ENCODE assay signal across 8 cellular contexts in the genomic region with DNA sequence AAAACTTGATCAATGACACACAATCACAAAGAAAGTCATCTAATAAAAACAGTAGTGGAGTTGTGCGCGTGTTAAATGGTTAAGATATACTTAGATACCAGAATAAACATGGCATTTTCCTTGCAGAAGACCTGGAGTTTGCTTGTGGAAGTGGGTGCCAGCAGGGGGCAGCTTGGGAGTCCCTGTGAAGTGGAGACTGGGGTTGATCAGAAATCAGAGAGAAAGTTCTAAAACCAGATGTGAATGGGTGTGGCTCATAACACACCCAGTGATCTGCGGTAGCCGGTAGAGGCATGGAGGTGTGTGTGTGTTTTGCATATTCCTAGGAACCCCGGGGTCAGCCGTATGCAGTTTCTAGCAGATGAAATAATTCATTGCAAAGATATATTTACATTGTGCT.
A peak's percentile ranks its signal among the peaks of the same experiment; 100 is the strongest.
DNase-seq lines count a peak whose midpoint lies in the region; ATAC-seq and TF ChIP-seq lines count a peak whose summit lies in the region.

No MANE protein-coding gene starts in this region.

- CTCF ChIA-PET in activated CD8-positive, alpha-beta memory T cell treated with anti-CD3 and anti-CD28 coated beads, Interleukin-2, amount 10 ng/mL, durations not matched to agents 7 days and 5 days (lab: Charles Lee): interaction anchor here (6.2 kb wide), 1 partner anchor 300 kb away, joined by 42 read pairs; a partner anchor contains a TSS

- H3K27me3 ChIP-seq in fibroblast of lung (ENCODE audit: control insufficient read depth, insufficient read depth, low read length) (no peaks in the 10 kb centered on the region), spleen (replicated peaks in 1 of 7) (no peaks in the 10 kb centered on the region)

- H3K9me3 ChIP-seq in fibroblast of lung (ENCODE audit: control insufficient read depth, insufficient read depth, low read depth, low read length) (no peaks in the 10 kb centered on the region), spleen (peaks cover 0 to 3% (median 0%) of the 10 kb centered on the region in 8 donors)

- peak; percentile 70 for ATAC-seq in activated CD8-positive, alpha-beta memory T cell treated with anti-CD3 and anti-CD28 coated beads, Interleukin-2, amount 10 ng/mL, durations not matched to agents 7 days and 5 days
- no peak for ATAC-seq in HG02852 (IDR thresholded peaks at IDR 0.05; ENCODE audit: unreplicated experiment)

- no peaks in the 10 kb centered on the region for H3K79me2 ChIP-seq in fibroblast of lung (ENCODE audit: control insufficient read depth, insufficient read depth, low read length)

- H3K36me3 ChIP-seq in fibroblast of lung (ENCODE audit: control insufficient read depth, insufficient read depth, low read length) (no peaks in the 10 kb centered on the region), spleen (no peaks in the 10 kb centered on the region)

- H3K36me3 Mint-ChIP-seq in activated CD8-positive, alpha-beta memory T cell treated with anti-CD3 and anti-CD28 coated beads, Interleukin-2, amount 10 ng/mL, durations not matched to agents 7 days and 5 days: no peaks in the 10 kb centered on the region

- H3K4me2 ChIP-seq in fibroblast of lung (ENCODE audit: extremely low read depth, insufficient read depth, low read length): no peak overlapping the region

- no peak overlapping the region for H3K27ac ChIP-seq in fibroblast of lung (ENCODE audit: insufficient read depth, low read length)
- H3K27ac ChIP-seq in spleen: no peak overlapping the region

- TF ChIP-seq POLR2A in spleen (IDR thresholded peaks at IDR 0.05): no peak

- no peak overlapping the region for H3K4me3 Mint-ChIP-seq in activated CD8-positive, alpha-beta memory T cell treated with anti-CD3 and anti-CD28 coated beads, Interleukin-2, amount 10 ng/mL, durations not matched to agents 7 days and 5 days

- DNase-seq in AG08396 (ENCODE audit: low spot score): peak; percentile 41
- DNase-seq in LHCN-M2 (ENCODE audit: low read depth): peak; percentile 43
- DNase-seq in activated CD8-positive, alpha-beta memory T cell treated with anti-CD3 and anti-CD28 coated beads, Interleukin-2, amount 10 ng/mL, durations not matched to agents 7 days and 5 days: peak; percentile 67
- peak; percentile 14 to 89 for DNase-seq in fibroblast of lung (ENCODE audit: low read depth in 2 of 2)
- DNase-seq in spleen: peak; percentile 81
- DNase-seq in GOT3 (lab: John Stamatoyannopoulos, UW): no peak
- no peak for DNase-seq in SHP77 (lab: John Stamatoyannopoulos, UW)

- H3K9me3 Mint-ChIP-seq in activated CD8-positive, alpha-beta memory T cell treated with anti-CD3 and anti-CD28 coated beads, Interleukin-2, amount 10 ng/mL, durations not matched to agents 7 days and 5 days (ENCODE audit: low read depth): peaks cover 2% of the 10 kb centered on the region

- H3K27me3 Mint-ChIP-seq in activated CD8-positive, alpha-beta memory T cell treated with anti-CD3 and anti-CD28 coated beads, Interleukin-2, amount 10 ng/mL, durations not matched to agents 7 days and 5 days: no peaks in the 10 kb centered on the region

- no peak overlapping the region for H3K9ac ChIP-seq in fibroblast of lung (ENCODE audit: insufficient read depth, low read length)

- H3K27ac Mint-ChIP-seq in activated CD8-positive, alpha-beta memory T cell treated with anti-CD3 and anti-CD28 coated beads, Interleukin-2, amount 10 ng/mL, durations not matched to agents 7 days and 5 days: no peak overlapping the region

- H2AFZ ChIP-seq in fibroblast of lung (ENCODE audit: low read length): no peak overlapping the region

- 55 to 65% (median 63%) methylated on average over 6 of the region's 6 CpGs for WGBS in spleen, 5 donors

- TF ChIP-seq CTCF in fibroblast of lung (conservative IDR thresholded peaks at IDR 0.05 in 1 of 2, IDR thresholded peaks at IDR 0.05 in 1 of 2; ENCODE audit: low read depth in 1 of 2, low read length in 2 of 2): peak; percentile 65 to 79
- peak in 8 of 11 experiments; percentile 17 to 54 (median 49) for TF ChIP-seq CTCF in spleen (IDR thresholded peaks at IDR 0.05 in 8 of 11, conservative IDR thresholded peaks at IDR 0.05 in 3 of 11)

- H4K20me1 ChIP-seq in fibroblast of lung (ENCODE audit: control insufficient read depth, extremely low read depth, insufficient read depth, low read length): no peaks in the 10 kb centered on the region

- intact Hi-C loops in spleen (cut with DNase I; ENCODE audit: low total_unique reads): no loop called here

- peaks cover 42% of the 10 kb centered on the region for H3K4me1 Mint-ChIP-seq in activated CD8-positive, alpha-beta memory T cell treated with anti-CD3 and anti-CD28 coated beads, Interleukin-2, amount 10 ng/mL, durations not matched to agents 7 days and 5 days

- no peak overlapping the region for H3K4me3 ChIP-seq in fibroblast of lung (replicated peaks in 1 of 4; ENCODE audit: control extremely low read depth in 1 of 4, insufficient read depth in 1 of 4, low read depth in 3 of 4, low read length in 4 of 4)
- H3K4me3 ChIP-seq in spleen: no peak overlapping the region

- H3K4me1 ChIP-seq in fibroblast of lung (ENCODE audit: control insufficient read depth, extremely low read depth, insufficient read depth, low read length) (no peaks in the 10 kb centered on the region), spleen (peaks cover 5 to 23% (median 19%) of the 10 kb centered on the region in 6 donors)

Comparison
In these comparisons a context has a peak if more than half of its experiments do, and no peak if none do; other contexts are left out.
1. DNase-seq: peak in AG08396 (single experiment), LHCN-M2 (single experiment), activated CD8-positive, alpha-beta memory T cell treated with anti-CD3 and anti-CD28 coated beads, Interleukin-2, amount 10 ng/mL, durations not matched to agents 7 days and 5 days (single experiment), fibroblast of lung (2 of 2) and spleen (single experiment); none in GOT3 (single experiment) and SHP77 (0 of 2).